24 cellular contexts compared by ENCODE assay signal in genomic region chr6:5459346-5459745, GRCh38.
"Had no signal": no experiment of that assay in that cellular context is flagged by ENCODE, and none has a peak within 500 bp of the region (broad histone marks: within the 10 kb centered on the region; RNA-seq: fewer than 3 reads in every experiment).

No MANE protein-coding gene starts in this region.

- H3K4me1 ChIP-seq: uterus had no signal

- H3K27me3 ChIP-seq: heart left ventricle, neutrophil, tibial artery, upper lobe of left lung, uterus had no signal

- DNase-seq: effector CD4-positive, alpha-beta T cell; endodermal cell; erythroblast; foreskin melanocyte; heart left ventricle; hippocampal formation; left colon; left ventricle myocardium superior; mesendoderm; naive B cell; right cardiac atrium; stimulated activated CD4-positive, alpha-beta T cell treated with anti-CD3 and anti-CD28 coated beads, Interleukin-15, amount 100 ng/mL, for 24 hours; stimulated activated CD4-positive, alpha-beta T cell treated with anti-CD3 and anti-CD28 coated beads, Interleukin-1b, Interleukin-23, amount 100 ng/mL, for 48 hours; stimulated activated CD4-positive, alpha-beta T cell treated with anti-CD3 and anti-CD28 coated beads, Interleukin-4, amount 100 ng/mL, for 24 hours; tibial artery; upper lobe of left lung; uterus had no signal

- H3K27ac Mint-ChIP-seq: endodermal cell; nephron; progenitor cell of endocrine pancreas; stimulated activated memory B cell treated with anti-CD40 and anti-IgM and Interleukin-4, amounts not matched to agents 10 μg/mL and 1 μg/mL and 100 μg/mL, for 72 hours; stimulated activated naive CD8-positive, alpha-beta T cell treated with anti-CD3 and anti-CD28 coated beads, Interleukin-15, Interleukin-2, amounts not matched to agents 100 ng/mL and 50 ng/mL, for 24 hours had no signal

- H3K9me3 ChIP-seq: neutrophil, tibial artery, upper lobe of left lung, uterus had no signal

- H3K27ac ChIP-seq: coronary artery, heart left ventricle, neutrophil, tibial artery, uterus had no signal

- H3K4me3 Mint-ChIP-seq: endodermal cell; naive B cell; nephron; stimulated activated memory B cell treated with anti-CD40 and anti-IgM and Interleukin-4, amounts not matched to agents 10 μg/mL and 1 μg/mL and 100 μg/mL, for 72 hours; stimulated activated naive CD8-positive, alpha-beta T cell treated with anti-CD3 and anti-CD28 coated beads, Interleukin-15, Interleukin-2, amounts not matched to agents 100 ng/mL and 50 ng/mL, for 24 hours had no signal

- H3K27me3 Mint-ChIP-seq: naive B cell; progenitor cell of endocrine pancreas; stimulated activated memory B cell treated with anti-CD40 and anti-IgM and Interleukin-4, amounts not matched to agents 10 μg/mL and 1 μg/mL and 100 μg/mL, for 72 hours; stimulated activated naive CD8-positive, alpha-beta T cell treated with anti-CD3 and anti-CD28 coated beads, Interleukin-15, Interleukin-2, amounts not matched to agents 100 ng/mL and 50 ng/mL, for 24 hours had no signal

- H3K9me3 Mint-ChIP-seq: endodermal cell; stimulated activated memory B cell treated with anti-CD40 and anti-IgM and Interleukin-4, amounts not matched to agents 10 μg/mL and 1 μg/mL and 100 μg/mL, for 72 hours; stimulated activated naive CD8-positive, alpha-beta T cell treated with anti-CD3 and anti-CD28 coated beads, Interleukin-15, Interleukin-2, amounts not matched to agents 100 ng/mL and 50 ng/mL, for 24 hours had no signal

- H3K36me3 ChIP-seq: heart left ventricle, neutrophil, tibial artery, upper lobe of left lung, uterus had no signal

- ATAC-seq: heart left ventricle; left colon; left ventricle myocardium superior; right cardiac atrium; stimulated activated memory B cell treated with anti-CD40 and anti-IgM and Interleukin-4, amounts not matched to agents 10 μg/mL and 1 μg/mL and 100 μg/mL, for 72 hours had no signal

- H3K4me3 ChIP-seq: coronary artery, heart left ventricle, lung, tibial artery, upper lobe of left lung, uterus had no signal
